9 cellular contexts compared by ENCODE assay signal in genomic region chr3:50652709-50653108, GRCh38. TPM values are rescaled to one million over a fixed set of nuclear protein-coding genes. Genes with fewer than 3 reads are reported as not detected.
A peak's percentile ranks its signal among the peaks of the same experiment; 100 is the strongest.
DNase-seq lines count a peak whose midpoint lies in the region; ATAC-seq, FAIRE-seq and TF ChIP-seq lines count a peak whose summit lies in the region.
"Had no signal": no experiment of that assay in that cellular context is flagged by ENCODE, and none has a peak within 500 bp of the region (broad histone marks: within the 10 kb centered on the region; RNA-seq: fewer than 3 reads in every experiment).

No MANE protein-coding gene starts in this region.

- TF ChIP-seq CTCF in astrocyte (IDR thresholded peaks at IDR 0.05; ENCODE audit: insufficient read depth, low read depth, low read length) (peak; percentile 4), transverse colon (IDR thresholded peaks at IDR 0.05) (peak; percentile 30 to 52 (median 43))

- TF ChIP-seq POLR2A in transverse colon (IDR thresholded peaks at IDR 0.05) = no peak

- H3K9me3 Mint-ChIP-seq in astrocyte (ENCODE audit: unreplicated experiment) = no peaks in the 10 kb centered on the region

- H3K4me2 ChIP-seq in astrocyte (ENCODE audit: low read length) = no peak overlapping the region
- H3K4me2 ChIP-seq: BLaER1 treated with 17β-estradiol and CSF1 and Interleukin-3, amounts not matched to agents 10 nM and 100 nM had no signal

- peaks cover 5% of the 10 kb centered on the region for H3K4me1 ChIP-seq in astrocyte (ENCODE audit: insufficient read depth, low read length)
- no peaks in the 10 kb centered on the region for H3K4me1 ChIP-seq in transverse colon

- H3K79me2 ChIP-seq in astrocyte (ENCODE audit: insufficient read depth, low read length) = no peaks in the 10 kb centered on the region

- FAIRE-seq in astrocyte (lab: Jason Lieb, UNC) = no peak

- H3K36me3 ChIP-seq in astrocyte (ENCODE audit: insufficient read depth, low read length) (no peaks in the 10 kb centered on the region), transverse colon (no peaks in the 10 kb centered on the region)

- DNase-seq in NCI-H1105 treated with DMSO at 0.1 percent for 48 hours (lab: John Stamatoyannopoulos, UW) (peak; percentile 2), NCI-H1105 (lab: John Stamatoyannopoulos, UW) (no peak), SW480 (ENCODE audit: low spot score) (peak; percentile 57), astrocyte (ENCODE audit: low read depth) (no peak), left lobe of liver (ENCODE audit: low spot score) (no peak), transverse colon (peak; percentile 34), ureter (ENCODE audit: low spot score) (no peak)

- in situ Hi-C loops in transverse colon (cut with MboI; ENCODE audit: low pct_ligation_motif_present in 1 of 4, low pct_unique_long_range_greater_than_20kb in 1 of 4, low sequenced_read_pairs in 3 of 4) = no loop called here

- no peaks in the 10 kb centered on the region for H3K36me3 Mint-ChIP-seq in astrocyte (ENCODE audit: low read depth, unreplicated experiment)

- no peak overlapping the region for H3K9ac ChIP-seq in astrocyte (ENCODE audit: low read length)
- H3K9ac ChIP-seq: BLaER1 treated with 17β-estradiol and CSF1 and Interleukin-3, amounts not matched to agents 10 nM and 100 nM had no signal

- H3K9me3 ChIP-seq in astrocyte (ENCODE audit: insufficient read depth, low read depth, low read length) (no peaks in the 10 kb centered on the region), transverse colon (no peaks in the 10 kb centered on the region)
- H3K9me3 ChIP-seq: BLaER1 treated with 17β-estradiol and CSF1 and Interleukin-3, amounts not matched to agents 10 nM and 100 nM had no signal

- no peak overlapping the region for H3K27ac Mint-ChIP-seq in astrocyte (ENCODE audit: unreplicated experiment)

- H3K27me3 ChIP-seq in astrocyte (ENCODE audit: insufficient read depth, low read length) = no peaks in the 10 kb centered on the region
- no peaks in the 10 kb centered on the region for H3K27me3 ChIP-seq in transverse colon
- H3K27me3 ChIP-seq: BLaER1 treated with 17β-estradiol and CSF1 and Interleukin-3, amounts not matched to agents 10 nM and 100 nM had no signal

- H2AFZ ChIP-seq in astrocyte (ENCODE audit: low read depth, low read length) = no peak overlapping the region

- no peaks in the 10 kb centered on the region for H4K20me1 ChIP-seq in astrocyte (ENCODE audit: insufficient read depth, low read length)

- H3K27me3 Mint-ChIP-seq in astrocyte (ENCODE audit: low read depth, unreplicated experiment) = peaks cover 30% of the 10 kb centered on the region

- ATAC-seq in left lobe of liver (peak; percentile 65), GM19395 (IDR thresholded peaks at IDR 0.05; ENCODE audit: unreplicated experiment) (no peak)

- H3K27ac ChIP-seq in astrocyte (ENCODE audit: low read depth, low read length) (no peak overlapping the region), transverse colon (no peak overlapping the region)
- H3K27ac ChIP-seq: BLaER1 treated with 17β-estradiol and CSF1 and Interleukin-3, amounts not matched to agents 10 nM and 100 nM had no signal

- intact Hi-C loops in transverse colon (cut with DNase I; ENCODE audit: low total_unique reads) = no loop called here

- H3K4me3 ChIP-seq in astrocyte (ENCODE audit: insufficient read depth, low read depth, low read length) (no peak overlapping the region), transverse colon (no peak overlapping the region)
- H3K4me3 ChIP-seq: BLaER1 treated with 17β-estradiol and CSF1 and Interleukin-3, amounts not matched to agents 10 nM and 100 nM had no signal

- H3K4me1 Mint-ChIP-seq in astrocyte (ENCODE audit: low read depth, unreplicated experiment) = peaks cover 9% of the 10 kb centered on the region

- TF ChIP-seq EP300 in transverse colon (IDR thresholded peaks at IDR 0.05; ENCODE audit: low read depth) = no peak

- no peak overlapping the region for H3K4me3 Mint-ChIP-seq in astrocyte (ENCODE audit: unreplicated experiment)

- 54 to 100% methylated on average over 1 to 2 of the region's 2 CpGs for WGBS in transverse colon (ENCODE audit: low coverage in 1 of 2), 2 donors

RNA-seq across cellular contexts. Expression of gene DOCK3, which starts 22.0 kb away (rescaled TPM):
- total RNA-seq in astrocyte (3.1 and 3.3 TPM in 2 replicates), left lobe of liver (not detected), transverse colon (under 1 TPM; 0.41 to 0.75 (median 0.62) TPM), ureter (6.0 TPM)

RNA-seq across cellular contexts. Expression of gene MAPKAPK3, which starts 35.8 kb away (rescaled TPM):
- total RNA-seq in astrocyte (21.1 and 23.4 TPM in 2 replicates), left lobe of liver (16.1 TPM), transverse colon (10 to 100 TPM; 21.3 to 37.8 (median 26.9) TPM), ureter (34.8 TPM)

RNA-seq across cellular contexts. Expression of gene CISH, which starts 41.1 kb away (rescaled TPM):
- 0.75 and 1.2 TPM in 2 replicates for total RNA-seq in astrocyte
- total RNA-seq in left lobe of liver = 8.5 TPM
- 10 to 100 TPM in 2 of 4 donors, 1 to 10 TPM in 2; 3.0 to 15.9 (median 9.2) TPM for total RNA-seq in transverse colon
- 15.0 TPM for total RNA-seq in ureter

Comparison
In these comparisons a context has a peak if more than half of its experiments do, and no peak if none do; other contexts are left out.
1. DNase-seq: peak in NCI-H1105 treated with DMSO at 0.1 percent for 48 hours (single experiment), SW480 (single experiment) and transverse colon (single experiment); none in NCI-H1105 (single experiment), astrocyte (single experiment), left lobe of liver (single experiment) and ureter (single experiment).